Comparison of ENCODE assay signal across 11 cellular contexts in the genomic region with DNA sequence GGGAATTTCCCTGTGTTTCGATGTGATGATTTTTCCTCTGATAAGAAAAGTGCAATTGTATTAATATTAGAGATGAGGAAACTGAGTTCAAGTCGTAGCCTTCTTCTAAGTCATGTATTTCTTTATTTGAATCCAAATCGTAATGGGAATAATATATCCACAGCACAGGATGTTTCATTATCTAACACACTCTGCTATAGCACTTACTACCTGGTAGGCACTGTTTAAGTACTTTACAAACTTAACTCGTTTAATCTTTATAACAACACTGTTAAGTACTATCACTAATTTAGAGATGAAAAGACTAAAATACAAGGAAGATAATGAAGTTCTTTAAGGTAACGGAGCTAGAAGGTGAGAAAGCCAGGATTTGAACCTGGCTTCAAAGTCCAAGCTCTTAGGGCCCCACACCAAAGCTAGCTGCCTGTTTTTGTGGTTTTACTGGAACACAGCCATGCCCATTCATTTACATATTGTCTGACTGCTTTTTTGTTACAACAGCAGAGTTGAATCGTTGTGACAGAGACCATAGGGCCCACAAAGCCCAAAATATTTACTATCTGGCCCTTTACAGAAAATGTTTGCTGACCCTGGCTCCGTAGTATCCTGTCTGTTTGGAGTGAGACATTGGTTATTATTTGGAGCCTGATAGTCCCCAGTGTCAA. TPM values are rescaled to one million over a fixed set of nuclear protein-coding genes. Genes with fewer than 3 reads are reported as not detected.
DNase-seq lines count a peak whose midpoint lies in the region; ATAC-seq and TF ChIP-seq lines count a peak whose summit lies in the region.
"Had no signal": no experiment of that assay in that cellular context is flagged by ENCODE, and none has a peak within 500 bp of the region (broad histone marks: within the 10 kb centered on the region; RNA-seq: fewer than 3 reads in every experiment).

No MANE protein-coding gene starts in this region.

- CTCF ChIA-PET in RWPE1 (lab: Yijun Ruan, JAX) = interaction anchor here (0.6 kb wide), 1 partner anchor 1398 kb away, joined by 4 read pairs; no protein-coding TSS in a partner anchor

- POLR2A ChIA-PET in RWPE1 (lab: Yijun Ruan, JAX; ENCODE audit: low non-redundant PET) = no interaction called here

- peak; percentile 82 for ATAC-seq in GM18867 (IDR thresholded peaks at IDR 0.05; ENCODE audit: unreplicated experiment)
- ATAC-seq in HG03103 (IDR thresholded peaks at IDR 0.05; ENCODE audit: low read depth, unreplicated experiment) = peak; percentile 49
- no peak for ATAC-seq in GM18873 (IDR thresholded peaks at IDR 0.05; ENCODE audit: low FRiP score, unreplicated experiment)
- ATAC-seq: activated naive CD4-positive, alpha-beta T cell treated with anti-CD3 and anti-CD28 coated beads, Interleukin-2, amount 50 U/mL, for 72 hours; left ventricle myocardium superior had no signal

- no peak for TF ChIP-seq CTCF in RWPE1 (conservative IDR thresholded peaks at IDR 0.05; ENCODE audit: low read depth)

- H3K27ac ChIP-seq in RWPE1 = no peak overlapping the region

- DNase-seq in RPMI8226 (peak; percentile 59), myocyte (ENCODE audit: low read depth) (peak; percentile 30), RWPE1 (ENCODE audit: low spot score) (no peak)
- DNase-seq in activated effector memory CD4-positive, alpha-beta T cell treated with Interleukin-2 at 50 U/mL for 16 hours = no peak
- DNase-seq: left ventricle myocardium superior; NCI-H146; stimulated activated CD4-positive, alpha-beta T cell treated with anti-CD3 and anti-CD28 coated beads, Interleukin-4, amount 100 ng/mL, for 24 hours had no signal

RNA-seq across cellular contexts. Expression of gene ATP13A3, which starts 9.5 kb away (rescaled TPM):
- 202 and 213 TPM in 2 replicates for total RNA-seq in myocyte
- polyA plus RNA-seq in myocyte (2012) = 26.9 TPM

Comparison
In these comparisons a context has a peak if more than half of its experiments do, and no peak if none do; other contexts are left out.
1. DNase-seq: peak in RPMI8226 (single experiment) and myocyte (single experiment); none in activated effector memory CD4-positive, alpha-beta T cell treated with Interleukin-2 at 50 U/mL for 16 hours (single experiment) and RWPE1 (single experiment).